8 cellular contexts compared by ENCODE assay signal in the genomic region with DNA sequence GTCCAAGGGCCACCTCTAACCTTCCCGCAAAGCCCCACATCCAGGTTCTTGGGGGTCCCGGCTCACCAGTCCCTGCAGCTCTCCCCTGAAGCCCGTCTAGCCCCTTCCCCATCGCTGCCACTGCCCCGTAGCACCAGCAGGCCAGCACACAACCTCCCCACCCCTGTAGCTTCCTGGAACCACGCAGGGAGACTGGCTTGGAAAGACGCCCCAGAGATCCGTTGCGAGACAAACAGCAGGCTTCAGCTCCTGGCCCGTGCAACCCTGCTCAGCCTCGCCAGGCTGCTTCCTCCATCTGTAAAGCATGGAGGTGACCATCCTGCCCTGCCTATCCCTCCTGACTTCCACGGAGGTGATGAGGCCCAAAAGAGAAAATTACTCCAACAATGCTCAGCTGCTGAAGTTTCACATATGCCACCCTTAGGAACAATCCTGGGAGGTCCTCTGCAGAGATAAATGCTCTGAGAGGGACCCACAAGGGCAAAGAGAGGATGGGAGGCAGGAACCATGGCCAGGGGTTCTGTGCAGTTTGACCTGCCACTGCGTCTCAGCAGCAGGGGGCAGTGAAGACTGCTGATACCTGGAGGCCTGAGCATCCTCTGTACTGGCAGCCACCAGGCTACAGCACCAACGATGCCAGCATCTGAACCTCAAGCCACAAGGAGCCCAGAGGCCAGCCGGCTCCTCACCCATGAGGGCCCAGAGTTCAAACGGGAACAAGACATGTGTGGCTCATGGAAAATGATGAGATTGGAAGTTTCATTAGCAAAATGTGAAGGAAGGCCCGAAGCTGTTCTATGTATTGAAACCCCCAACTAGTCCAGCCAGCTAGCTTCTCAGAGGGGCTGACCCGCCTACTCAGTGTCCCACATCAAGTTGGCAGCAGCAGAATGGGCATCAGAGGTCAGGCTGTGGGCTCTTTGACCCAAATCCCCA. TPM values are rescaled to one million over a fixed set of nuclear protein-coding genes. Genes with fewer than 3 reads are reported as not detected.
DNase-seq lines count a peak whose midpoint lies in the region; ATAC-seq and TF ChIP-seq lines count a peak whose summit lies in the region.

No MANE protein-coding gene starts in this region.

- no peak overlapping the region for H3K27ac ChIP-seq in heart left ventricle
- H3K27ac ChIP-seq in upper lobe of left lung: peak overlapping the region in 3 of 4 donors; percentile 4 to 38 (median 14)

- WGBS in heart left ventricle, 4 donors: 43 to 68% (median 59%) methylated on average over 16 to 18 of the region's 18 CpGs
- WGBS in upper lobe of left lung, 2 donors: 74% methylated on average over 13 to 18 of the region's 18 CpGs

- TF ChIP-seq CTCF in heart left ventricle (IDR thresholded peaks at IDR 0.05) (peak in 6 of 12 donors; percentile 7 to 23 (median 15)), upper lobe of left lung (IDR thresholded peaks at IDR 0.05) (peak in 2 of 6 experiments; percentile 26 to 43)

- H3K9me3 ChIP-seq in heart left ventricle: no peaks in the 10 kb centered on the region
- H3K9me3 ChIP-seq in upper lobe of left lung: no peaks in the 10 kb centered on the region

- H3K4me3 ChIP-seq in heart left ventricle (no peak overlapping the region), upper lobe of left lung (no peak overlapping the region)

- TF ChIP-seq POLR2A in heart left ventricle (IDR thresholded peaks at IDR 0.05) (no peak), upper lobe of left lung (IDR thresholded peaks at IDR 0.05) (no peak)

- no peak for TF ChIP-seq EP300 in upper lobe of left lung (IDR thresholded peaks at IDR 0.05)

- intact Hi-C loops in heart left ventricle (cut with DNase I) (no loop called here), Right ventricle myocardium superior (cut with DNase I) (no loop called here)

- H3K36me3 ChIP-seq in heart left ventricle: no peaks in the 10 kb centered on the region
- no peaks in the 10 kb centered on the region for H3K36me3 ChIP-seq in upper lobe of left lung

- ATAC-seq in heart left ventricle (peak in 3 of 4 donors; percentile 26 to 41 (median 37)), Right ventricle myocardium superior (ENCODE audit: poor library complexity) (no peak), upper lobe of left lung (ENCODE audit: low FRiP score in 2 of 2) (no peak)

- H3K4me1 ChIP-seq in heart left ventricle: peaks cover 10 to 62% (median 44%) of the 10 kb centered on the region in 12 donors
- peaks cover 48 to 57% (median 52%) of the 10 kb centered on the region in 4 donors for H3K4me1 ChIP-seq in upper lobe of left lung

- DNase-seq in heart left ventricle (peak in 1 of 5 donors; percentile 57), Right ventricle myocardium superior (no peak), activated T-cell treated with anti-CD3 and anti-CD28 coated beads for 4 hours (peak; percentile 16), kidney tubule cell (ENCODE audit: low spot score) (peak; percentile 6), upper lobe of left lung (peak in 1 of 2 donors; percentile 59), DMS153 (lab: John Stamatoyannopoulos, UW) (no peak), UCSD-AML1 (lab: John Stamatoyannopoulos, UW; ENCODE audit: unreplicated experiment) (no peak), NCI-H748 treated with DMSO at 0.1 percent for 48 hours (lab: John Stamatoyannopoulos, UW) (no peak)

- H3K27me3 ChIP-seq in heart left ventricle: no peaks in the 10 kb centered on the region
- no peaks in the 10 kb centered on the region for H3K27me3 ChIP-seq in upper lobe of left lung

RNA-seq across cellular contexts. Expression of gene DGCR2, which starts 16.1 kb away (rescaled TPM):
- 10 to 100 TPM; 36.1 to 53.3 (median 41.2) TPM for total RNA-seq in heart left ventricle
- 10 to 100 TPM; 26.0 to 51.5 TPM for polyA plus RNA-seq in heart left ventricle
- total RNA-seq in Right ventricle myocardium superior: 29.7 TPM
- total RNA-seq in upper lobe of left lung: 100 to 1,000 TPM in 1 of 6 donors, 10 to 100 TPM in 5; 65.9 to 101 (median 89.9) TPM

RNA-seq across cellular contexts. Expression of gene TSSK2, which starts 25.0 kb away (rescaled TPM):
- total RNA-seq in heart left ventricle (under 1 TPM in 1 of 9 donors, not detected in 8; 0.12 TPM), Right ventricle myocardium superior (not detected), upper lobe of left lung (not detected)
- under 1 TPM; 0.04 to 0.19 TPM for polyA plus RNA-seq in heart left ventricle

RNA-seq across cellular contexts. Expression of gene ESS2, which starts 38.3 kb away (rescaled TPM):
- total RNA-seq in heart left ventricle: 10 to 100 TPM in 4 of 9 donors, 1 to 10 TPM in 5; 7.8 to 14.4 (median 9.6) TPM
- 10 to 100 TPM; 11.2 to 14.7 TPM for polyA plus RNA-seq in heart left ventricle
- total RNA-seq in Right ventricle myocardium superior: 6.7 TPM
- total RNA-seq in upper lobe of left lung: 10 to 100 TPM; 13.7 to 21.3 (median 16.6) TPM

RNA-seq across cellular contexts. Expression of gene GSC2, which starts 44.0 kb away (rescaled TPM):
- total RNA-seq in heart left ventricle (not detected), Right ventricle myocardium superior (not detected), upper lobe of left lung (not detected)
- polyA plus RNA-seq in heart left ventricle: not detected

Comparison
In these comparisons a context has a peak if more than half of its experiments do, and no peak if none do; other contexts are left out.
1. ATAC-seq: peak in heart left ventricle (3 of 4); none in Right ventricle myocardium superior (single experiment) and upper lobe of left lung (0 of 2).
2. DNase-seq: peak in activated T-cell treated with anti-CD3 and anti-CD28 coated beads for 4 hours (single experiment) and kidney tubule cell (single experiment); none in Right ventricle myocardium superior (single experiment), DMS153 (single experiment), UCSD-AML1 (single experiment) and NCI-H748 treated with DMSO at 0.1 percent for 48 hours (single experiment).
3. H3K27ac ChIP-seq: peak in upper lobe of left lung (3 of 4); none in heart left ventricle (0 of 12).